In the genomic region with DNA sequence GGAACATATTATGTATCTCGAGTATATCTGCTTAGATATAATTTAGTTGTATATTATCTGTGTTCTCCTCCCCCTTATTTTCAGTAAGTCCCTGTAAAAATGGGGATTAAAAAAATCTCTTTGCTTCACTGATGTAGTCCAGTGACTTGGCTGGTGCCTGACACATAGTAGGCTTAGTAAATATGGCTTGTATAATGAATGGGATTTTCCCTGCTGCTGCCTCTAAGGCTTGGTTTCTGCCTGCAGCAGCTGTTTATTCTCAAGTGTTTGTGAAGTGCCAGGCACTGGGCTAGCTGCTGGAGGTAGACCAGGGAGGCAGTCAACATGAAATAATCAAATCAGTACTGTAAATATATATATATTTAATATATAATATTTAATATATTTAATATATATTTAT, we compare ENCODE assay signal across 13 cellular contexts. TPM values are rescaled to one million over a fixed set of nuclear protein-coding genes. Genes with fewer than 3 reads are reported as not detected.
DNase-seq lines count a peak whose midpoint lies in the region; ATAC-seq and TF ChIP-seq lines count a peak whose summit lies in the region.
"Had no signal": no experiment of that assay in that cellular context is flagged by ENCODE, and none has a peak within 500 bp of the region (broad histone marks: within the 10 kb centered on the region; RNA-seq: fewer than 3 reads in every experiment).

No MANE protein-coding gene starts in this region.

- H2AFZ ChIP-seq in OCI-LY3 (ENCODE audit: low read depth, low read length) = no peak overlapping the region

- H3K27ac ChIP-seq in OCI-LY3 (ENCODE audit: low read length) = no peak overlapping the region

- 0 out of 2 replicates have a peak, but pooled peaks cover 5% of the 10 kb centered on the region for H4K20me1 ChIP-seq in OCI-LY3 (ENCODE audit: insufficient read depth, low read length)

- TF ChIP-seq CTCF in HFFc6 (IDR thresholded peaks at IDR 0.05) (no peak), OCI-LY3 (IDR thresholded peaks at IDR 0.05; ENCODE audit: low read depth, low read length) (no peak)

- H3K27me3 ChIP-seq in OCI-LY3 (ENCODE audit: low read depth, low read length) = no peaks in the 10 kb centered on the region
- H3K27me3 ChIP-seq: cardiac muscle cell, pancreas, testis had no signal

- H3K4me1 ChIP-seq in OCI-LY3 (ENCODE audit: low read length) = peaks cover 16% of the 10 kb centered on the region
- H3K4me1 ChIP-seq: testis had no signal

- H3K4me2 ChIP-seq in OCI-LY3 (ENCODE audit: low read length) = peak overlapping the region; percentile 95

- H3K4me3 ChIP-seq in OCI-LY3 (ENCODE audit: low read length) = 0 out of 2 replicates have a peak overlapping the region, but pooled peaks have one; percentile 85

- H3K79me2 ChIP-seq in OCI-LY3 (ENCODE audit: low read length) = peaks cover 18% of the 10 kb centered on the region

- no peak for ATAC-seq in naive B cell (ENCODE audit: low read depth in 2 of 2)
- no peak for ATAC-seq in GM21390 (IDR thresholded peaks at IDR 0.05; ENCODE audit: unreplicated experiment)
- no peak for ATAC-seq in HG02623 (IDR thresholded peaks at IDR 0.05; ENCODE audit: unreplicated experiment)

- peak overlapping the region; percentile 83; the same call in 1 of the 2 replicates for H3K4me3 Mint-ChIP-seq in HFFc6
- peak overlapping the region; percentile 6 to 97 (median 91) for H3K4me3 Mint-ChIP-seq in naive B cell

- H3K36me3 ChIP-seq in OCI-LY3 (replicated peaks; ENCODE audit: low read depth, low read length) = no peaks in the 10 kb centered on the region
- H3K36me3 ChIP-seq: cardiac muscle cell, pancreas had no signal

- H3K27ac Mint-ChIP-seq in HFFc6 (no peak overlapping the region), naive B cell (peak overlapping the region in 3 of 6 donors; percentile 44 to 91 (median 71))

- no peaks in the 10 kb centered on the region for H3K9me3 ChIP-seq in OCI-LY3 (ENCODE audit: insufficient read depth, low read length)
- H3K9me3 ChIP-seq: pancreas, testis had no signal

- H3K9me3 Mint-ChIP-seq in HFFc6 (no peaks in the 10 kb centered on the region), naive B cell (peaks cover 0 to 2% (median 0%) of the 10 kb centered on the region in 7 donors)

- H3K36me3 Mint-ChIP-seq in HFFc6 (ENCODE audit: low read depth) (no peaks in the 10 kb centered on the region), naive B cell (no peaks in the 10 kb centered on the region)

- H3K9ac ChIP-seq in OCI-LY3 (ENCODE audit: low read length) = no peak overlapping the region

- DNase-seq in NCI-H748 (lab: John Stamatoyannopoulos, UW; ENCODE audit: unreplicated experiment) = peak; percentile 1
- DNase-seq in NCI-H748 treated with DMSO at 0.1 percent for 48 hours (lab: John Stamatoyannopoulos, UW) = no peak
- DNase-seq in HFFc6 = no peak
- no peak for DNase-seq in naive B cell
- DNase-seq in effector CD4-positive, alpha-beta T cell = no peak
- DNase-seq: kidney; pancreas; stimulated activated CD4-positive, alpha-beta T cell treated with anti-CD3 and anti-CD28 coated beads, Interleukin-4, amount 100 ng/mL, for 24 hours; testis had no signal

- H3K4me1 Mint-ChIP-seq in HFFc6 (ENCODE audit: low read depth) = peaks cover 18% of the 10 kb centered on the region
- peaks cover 9 to 25% (median 11%) of the 10 kb centered on the region in 3 donors for H3K4me1 Mint-ChIP-seq in naive B cell

- H3K27me3 Mint-ChIP-seq in HFFc6 (ENCODE audit: insufficient read depth) = peaks cover 2% of the 10 kb centered on the region; the same call in 1 of the 2 replicates
- no peaks in the 10 kb centered on the region for H3K27me3 Mint-ChIP-seq in naive B cell

RNA-seq across cellular contexts. Expression of a gene that starts 1.6 kb away (rescaled TPM):
- 10 to 100 TPM; 23.0 to 24.3 (median 23.8) TPM for total RNA-seq in HFFc6 (2021; fragmentation: NEBNext Ultra II Directional; extraction: Animal tissue kit (Norgen Biotek cat#: 25700))
- polyA plus RNA-seq in naive B cell (ENCODE audit: low read depth in 6 of 6) = 10 to 100 TPM in 1 of 6 donors, 1 to 10 TPM in 5; 5.7 to 12.1 (median 7.9) TPM
